29 cellular contexts compared by ENCODE assay signal in genomic region chr14:51488569-51489220, GRCh38.
DNase-seq lines count a peak whose midpoint lies in the region; ATAC-seq and TF ChIP-seq lines count a peak whose summit lies in the region.
"Had no signal": no experiment of that assay in that cellular context is flagged by ENCODE, and none has a peak within 500 bp of the region (broad histone marks: within the 10 kb centered on the region; RNA-seq: fewer than 3 reads in every experiment).

No MANE protein-coding gene starts in this region.

- no peak overlapping the region for H3K23ac ChIP-seq in trophoblast cell (ENCODE audit: low read length)

- H3K4me3 ChIP-seq in GM23248 (no peak overlapping the region), epithelial cell of esophagus (ENCODE audit: low read length) (peak overlapping the region; percentile 94), trophoblast cell (ENCODE audit: low read depth, low read length) (no peak overlapping the region)
- H3K4me3 ChIP-seq: mucosa of descending colon, pancreas, stomach, tibial artery had no signal

- H4K8ac ChIP-seq in trophoblast cell (ENCODE audit: low read depth, low read length), result peak overlapping the region; percentile 1

- H3K27ac ChIP-seq in GM23248 (no peak overlapping the region), trophoblast cell (ENCODE audit: low read depth, low read length) (no peak overlapping the region)
- H3K27ac ChIP-seq: pancreas, stomach, tibial artery had no signal

- no peak for TF ChIP-seq CTCF in epithelial cell of esophagus (IDR thresholded peaks at IDR 0.05; ENCODE audit: insufficient read depth, low read depth, low read length, missing control alignments)

- peak overlapping the region; percentile 1 for H4K91ac ChIP-seq in trophoblast cell (ENCODE audit: low read depth, low read length)

- peaks cover 12% of the 10 kb centered on the region for H3F3A ChIP-seq in GM23248 (ENCODE audit: insufficient read depth)

- H2AK5ac ChIP-seq in trophoblast cell (ENCODE audit: low read length), result no peak overlapping the region

- ATAC-seq in HG03571 (IDR thresholded peaks at IDR 0.05; ENCODE audit: unreplicated experiment) (no peak), HG03432 (IDR thresholded peaks at IDR 0.05; ENCODE audit: unreplicated experiment) (no peak)
- ATAC-seq: effector memory CD8-positive, alpha-beta T cell; mucosa of descending colon; natural killer cell treated with Interleukin-12 subunit alpha and Interleukin-12 subunit beta and Interleukin-15 and Interleukin-18, amount 100 ng/mL, for 72 hours; pancreas had no signal

- H3K14ac ChIP-seq in trophoblast cell (ENCODE audit: low read length), result no peak overlapping the region

- no peak overlapping the region for H3K4ac ChIP-seq in trophoblast cell (ENCODE audit: low read depth, low read length)

- H3K9me3 ChIP-seq in GM23248 (ENCODE audit: low read depth), result no peaks in the 10 kb centered on the region
- no peaks in the 10 kb centered on the region for H3K9me3 ChIP-seq in trophoblast cell (ENCODE audit: insufficient read depth, low read depth, low read length)
- H3K9me3 ChIP-seq: mucosa of descending colon, pancreas, stomach, tibial artery had no signal

- in situ Hi-C loops in GM23248 (cut with MboI), result no loop called here

- WGBS in GM23248 (ENCODE audit: low coverage in 1 of 2, low lambda C conversion rate in 2 of 2, missing lambda C conversion rate in 2 of 2), 2 experiments, result 96 to 97% methylated on average over 6 of the region's 6 CpGs
- WGBS in trophoblast cell (ENCODE audit: extremely low coverage, insufficient coverage, insufficient read length), result no CpG with 5 or more reads among the region's 6 CpGs

- peaks cover 23% of the 10 kb centered on the region for H3K79me1 ChIP-seq in trophoblast cell (ENCODE audit: low read length)

- H2AFZ ChIP-seq in GM23248 (no peak overlapping the region), trophoblast cell (ENCODE audit: insufficient read depth, low read length, poor library complexity) (no peak overlapping the region)

- no peak overlapping the region for H3K18ac ChIP-seq in trophoblast cell (ENCODE audit: low read length)

- no peak overlapping the region for H3K27ac Mint-ChIP-seq in activated T-cell treated with anti-CD3 and anti-CD28 coated beads, Interleukin-2, amount 50 U/mL, for 24 hours
- H3K27ac Mint-ChIP-seq: activated naive CD4-positive, alpha-beta T cell treated with anti-CD3 and anti-CD28 coated beads, Interleukin-2, amount 10 ng/mL, durations not matched to agents 7 days and 5 days; CD8-positive, alpha-beta memory T cell; effector memory CD8-positive, alpha-beta T cell; natural killer cell treated with Interleukin-12 subunit alpha and Interleukin-12 subunit beta and Interleukin-15 and Interleukin-18, amount 100 ng/mL, for 72 hours had no signal

- H3K9me3 Mint-ChIP-seq in activated T-cell treated with anti-CD3 and anti-CD28 coated beads, Interleukin-2, amount 50 U/mL, for 24 hours, result peaks cover 2% of the 10 kb centered on the region
- H3K9me3 Mint-ChIP-seq: activated naive CD4-positive, alpha-beta T cell treated with anti-CD3 and anti-CD28 coated beads, Interleukin-2, amount 10 ng/mL, durations not matched to agents 7 days and 5 days had no signal

- no peaks in the 10 kb centered on the region for H3K27me3 ChIP-seq in GM23248 (replicated peaks; ENCODE audit: insufficient read depth)
- H3K27me3 ChIP-seq in trophoblast cell (ENCODE audit: insufficient read depth, low read length), result no peaks in the 10 kb centered on the region
- H3K27me3 ChIP-seq: pancreas, stomach, tibial artery had no signal

- peaks cover 31% of the 10 kb centered on the region for H3K4me1 ChIP-seq in GM23248 (ENCODE audit: insufficient read depth)
- peaks cover 10 to 24% of the 10 kb centered on the region in 2 experiments for H3K4me1 ChIP-seq in trophoblast cell (ENCODE audit: control insufficient read depth in 1 of 2, insufficient read depth in 2 of 2, low read length in 2 of 2)
- H3K4me1 ChIP-seq: pancreas, tibial artery had no signal

- H2BK12ac ChIP-seq in trophoblast cell (ENCODE audit: low read length), result peak overlapping the region; percentile 27

- no peaks in the 10 kb centered on the region for H4K20me1 ChIP-seq in GM23248 (ENCODE audit: insufficient read depth)

- peak overlapping the region; percentile 1 for H3K4me2 ChIP-seq in GM23248 (ENCODE audit: unreplicated experiment)
- no peak overlapping the region for H3K4me2 ChIP-seq in trophoblast cell (ENCODE audit: low read length)

- no peak overlapping the region for H3K4me3 Mint-ChIP-seq in activated T-cell treated with anti-CD3 and anti-CD28 coated beads, Interleukin-2, amount 50 U/mL, for 24 hours
- H3K4me3 Mint-ChIP-seq: activated naive CD4-positive, alpha-beta T cell treated with anti-CD3 and anti-CD28 coated beads, Interleukin-2, amount 10 ng/mL, durations not matched to agents 7 days and 5 days; CD8-positive, alpha-beta memory T cell; effector memory CD8-positive, alpha-beta T cell; natural killer cell treated with Interleukin-12 subunit alpha and Interleukin-12 subunit beta and Interleukin-15 and Interleukin-18, amount 100 ng/mL, for 72 hours had no signal

- H3K36me3 Mint-ChIP-seq in activated T-cell treated with anti-CD3 and anti-CD28 coated beads, Interleukin-2, amount 50 U/mL, for 24 hours (ENCODE audit: low read depth), result no peaks in the 10 kb centered on the region
- H3K36me3 Mint-ChIP-seq: activated naive CD4-positive, alpha-beta T cell treated with anti-CD3 and anti-CD28 coated beads, Interleukin-2, amount 10 ng/mL, durations not matched to agents 7 days and 5 days; CD8-positive, alpha-beta memory T cell; natural killer cell treated with Interleukin-12 subunit alpha and Interleukin-12 subunit beta and Interleukin-15 and Interleukin-18, amount 100 ng/mL, for 72 hours had no signal

- peaks cover 3% of the 10 kb centered on the region for H3K27me3 Mint-ChIP-seq in activated T-cell treated with anti-CD3 and anti-CD28 coated beads, Interleukin-2, amount 50 U/mL, for 24 hours
- H3K27me3 Mint-ChIP-seq: activated naive CD4-positive, alpha-beta T cell treated with anti-CD3 and anti-CD28 coated beads, Interleukin-2, amount 10 ng/mL, durations not matched to agents 7 days and 5 days had no signal

- no peaks in the 10 kb centered on the region for H3K79me2 ChIP-seq in GM23248 (ENCODE audit: insufficient read depth)
- peaks cover 1% of the 10 kb centered on the region for H3K79me2 ChIP-seq in trophoblast cell (ENCODE audit: control insufficient read depth, insufficient read depth, low read length, poor library complexity)

- H4K12ac ChIP-seq in trophoblast cell (ENCODE audit: low read depth, low read length), result no peak overlapping the region

- no peak overlapping the region for H2BK5ac ChIP-seq in trophoblast cell (ENCODE audit: low read depth, low read length, poor library complexity)

- no peak overlapping the region for H3K9ac ChIP-seq in GM23248
- no peak overlapping the region for H3K9ac ChIP-seq in trophoblast cell (ENCODE audit: low read length)

- DNase-seq in GM23248 (peak; percentile 34), NCI-H2171 (lab: John Stamatoyannopoulos, UW) (peak; percentile 38), epithelial cell of esophagus (ENCODE audit: low read depth) (peak; percentile 97), trophoblast cell (no peak), NCI-H1417 treated with DMSO at 0.1 percent for 48 hours (lab: John Stamatoyannopoulos, UW) (no peak)
- no peak for DNase-seq in activated T-cell treated with anti-CD3 and anti-CD28 coated beads, Interleukin-2, amount 50 U/mL, for 24 hours
- DNase-seq: activated CD4-positive, alpha-beta T cell treated with anti-CD3 and anti-CD28 coated beads, Interleukin-2, amount 50 U/mL, for 48 hours; activated CD4-positive, CD25-positive, alpha-beta regulatory T cell; activated naive CD4-positive, alpha-beta T cell treated with anti-CD3 and anti-CD28 coated beads, Interleukin-2, amount 10 ng/mL, durations not matched to agents 7 days and 5 days; amniotic stem cell; CD8-positive, alpha-beta memory T cell; cortex of kidney; effector memory CD8-positive, alpha-beta T cell; GDM1; HCEC 1CT; hypothalamus; Karpas-422; mucosa of descending colon; NCI-H187; NCI-H2227 treated with DMSO at 0.1 percent for 48 hours; NCI-H774; pancreas; stimulated activated CD4-positive, alpha-beta T cell treated with anti-CD3 and anti-CD28 coated beads, Interleukin-2, amount 100 ng/mL, for 24 hours; stomach; T-helper 1 cell; tibial artery had no signal

- H3K4me1 Mint-ChIP-seq in activated T-cell treated with anti-CD3 and anti-CD28 coated beads, Interleukin-2, amount 50 U/mL, for 24 hours (ENCODE audit: low read depth), result no peaks in the 10 kb centered on the region
- H3K4me1 Mint-ChIP-seq: activated naive CD4-positive, alpha-beta T cell treated with anti-CD3 and anti-CD28 coated beads, Interleukin-2, amount 10 ng/mL, durations not matched to agents 7 days and 5 days; CD8-positive, alpha-beta memory T cell had no signal

- H3K36me3 ChIP-seq in GM23248 (ENCODE audit: low read depth), result no peaks in the 10 kb centered on the region
- H3K36me3 ChIP-seq in trophoblast cell (ENCODE audit: control insufficient read depth in 1 of 2, insufficient read depth in 2 of 2, low read length in 2 of 2), result no peaks in the 10 kb centered on the region
- H3K36me3 ChIP-seq: pancreas, stomach, tibial artery had no signal

- peak overlapping the region; percentile 25 for H2BK120ac ChIP-seq in trophoblast cell (ENCODE audit: insufficient read depth, low read length, poor library complexity)

- H3K9me2 ChIP-seq in GM23248 (ENCODE audit: insufficient read depth), result no peaks in the 10 kb centered on the region

Comparison
In these comparisons a context has a peak if more than half of its experiments do, and no peak if none do; other contexts are left out.
1. DNase-seq: peak in GM23248 (single experiment), NCI-H2171 (single experiment) and epithelial cell of esophagus (single experiment); none in trophoblast cell (0 of 2), NCI-H1417 treated with DMSO at 0.1 percent for 48 hours (single experiment) and activated T-cell treated with anti-CD3 and anti-CD28 coated beads, Interleukin-2, amount 50 U/mL, for 24 hours (single experiment).